In the genomic region with DNA sequence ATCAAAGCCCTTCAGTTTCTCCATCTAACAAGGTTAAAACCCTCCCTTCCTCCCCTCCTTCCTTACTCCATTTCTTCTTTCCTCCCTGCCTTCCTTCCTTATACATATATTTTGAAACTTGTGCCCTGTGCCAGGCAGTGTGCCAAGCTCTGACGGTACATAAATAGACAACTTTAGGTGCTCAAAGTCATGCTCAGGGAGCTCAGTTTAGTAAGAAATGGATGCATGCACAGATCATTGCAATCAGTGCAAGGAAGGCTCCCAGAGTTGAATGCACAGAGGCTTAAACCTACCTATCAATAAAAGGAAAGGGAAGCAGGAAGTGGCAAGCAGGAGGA, we compare ENCODE assay signal across 20 cellular contexts. TPM values are rescaled to one million over a fixed set of nuclear protein-coding genes. Genes with fewer than 3 reads are reported as not detected.
DNase-seq lines count a peak whose midpoint lies in the region; ATAC-seq and TF ChIP-seq lines count a peak whose summit lies in the region.
"Had no signal": no experiment of that assay in that cellular context is flagged by ENCODE, and none has a peak within 500 bp of the region (broad histone marks: within the 10 kb centered on the region; RNA-seq: fewer than 3 reads in every experiment).

No MANE protein-coding gene starts in this region.

- no peak for ATAC-seq in Right ventricle myocardium superior (ENCODE audit: poor library complexity)
- no peak for ATAC-seq in left lung
- ATAC-seq in gastrocnemius medialis: no peak
- no peak for ATAC-seq in aorta (ENCODE audit: low FRiP score)
- no peak for ATAC-seq in GM21381 (IDR thresholded peaks at IDR 0.05; ENCODE audit: unreplicated experiment)
- ATAC-seq: foreskin keratinocyte, K562 had no signal

- H3K27me3 ChIP-seq in left ventricle myocardium inferior (ENCODE audit: low read depth) (no peaks in the 10 kb centered on the region), left lung (no peaks in the 10 kb centered on the region), gastrocnemius medialis (no peaks in the 10 kb centered on the region), aorta (ENCODE audit: control insufficient read depth in 1 of 2, insufficient read depth in 2 of 2, low read length in 1 of 2) (no peaks in the 10 kb centered on the region)
- H3K27me3 ChIP-seq: foreskin keratinocyte, neutrophil, SJSA1 had no signal

- H3K36me3 ChIP-seq in left ventricle myocardium inferior: peaks cover 26% of the 10 kb centered on the region
- H3K36me3 ChIP-seq in left lung: no peaks in the 10 kb centered on the region
- H3K36me3 ChIP-seq in gastrocnemius medialis: peaks cover 0 to 3% of the 10 kb centered on the region in 2 donors
- peaks cover 0 to 2% of the 10 kb centered on the region in 2 donors for H3K36me3 ChIP-seq in aorta (ENCODE audit: control insufficient read depth in 1 of 2, insufficient read depth in 2 of 2, low read length in 1 of 2)
- H3K36me3 ChIP-seq: neutrophil, SJSA1 had no signal

- intact Hi-C loops in left ventricle myocardium inferior (cut with micrococcal nuclease) (no loop called here), Right ventricle myocardium superior (cut with DNase I) (no loop called here), left lung (cut with DNase I) (loop anchor here in 1 of 2 donors (10.0 kb wide), 1 partner anchor 483 kb away; no protein-coding TSS in a partner anchor), gastrocnemius medialis (cut with DNase I; ENCODE audit: low total_unique reads) (loop anchor here (5.0 kb wide), 1 partner anchor 95 kb away; a partner anchor contains a TSS), aorta (cut with DNase I) (loop anchor here in 1 of 2 donors (5.0 kb wide), 1 partner anchor 340 kb away; no protein-coding TSS in a partner anchor)

- no peak for TF ChIP-seq POLR2A in gastrocnemius medialis (IDR thresholded peaks at IDR 0.05)

- 1 to 3% methylated on average over 1 of the region's 1 CpG for WGBS in aorta, 2 donors

- no peak for TF ChIP-seq CTCF in left ventricle myocardium inferior (IDR thresholded peaks at IDR 0.05; ENCODE audit: borderline replicate concordance)
- no peak for TF ChIP-seq CTCF in left lung (IDR thresholded peaks at IDR 0.05)
- TF ChIP-seq CTCF in gastrocnemius medialis (IDR thresholded peaks at IDR 0.05 in 4 of 5, conservative IDR thresholded peaks at IDR 0.05 in 1 of 5): no peak

- H3K4me1 ChIP-seq in left ventricle myocardium inferior (peaks cover 88% of the 10 kb centered on the region), left lung (peaks cover 23 to 37% of the 10 kb centered on the region in 2 donors), gastrocnemius medialis (peaks cover 59 to 67% of the 10 kb centered on the region in 2 donors), aorta (ENCODE audit: control insufficient read depth in 1 of 2, insufficient read depth in 2 of 2, low read length in 2 of 2) (peaks cover 11 to 23% of the 10 kb centered on the region in 2 donors)
- H3K4me1 ChIP-seq: foreskin keratinocyte, SJSA1 had no signal

- DNase-seq in left ventricle myocardium inferior: no peak
- DNase-seq in Right ventricle myocardium superior: no peak
- no peak for DNase-seq in left lung
- no peak for DNase-seq in gastrocnemius medialis
- no peak for DNase-seq in aorta
- DNase-seq in NCI-H510A treated with DMSO at 0.1 percent for 48 hours (lab: John Stamatoyannopoulos, UW): no peak
- no peak for DNase-seq in NCI-H187 (lab: John Stamatoyannopoulos, UW)
- DNase-seq: activated CD4-positive, alpha-beta T cell treated with anti-CD3 and anti-CD28 coated beads for 48 hours; activated effector memory CD4-positive, alpha-beta T cell treated with Interleukin-2 at 50 U/mL for 16 hours; amygdala; CD4-positive, alpha-beta memory T cell; foreskin keratinocyte; midbrain; NCI-H1048; NCI-H524 had no signal

- H3K9me3 ChIP-seq in left ventricle myocardium inferior (replicated peaks) (no peaks in the 10 kb centered on the region), left lung (no peaks in the 10 kb centered on the region), gastrocnemius medialis (no peaks in the 10 kb centered on the region), aorta (ENCODE audit: control insufficient read depth, low read length) (no peaks in the 10 kb centered on the region)
- H3K9me3 ChIP-seq: neutrophil, SJSA1 had no signal

- in situ Hi-C loops in gastrocnemius medialis (cut with MboI; ENCODE audit: low sequenced_read_pairs in 4 of 4): loop anchor here in 3 of 4 donors (5.0 kb wide), 3 partner anchors 335 to 350 kb away; no protein-coding TSS in a partner anchor

- peak overlapping the region; percentile 0 for H3K4me3 ChIP-seq in left ventricle myocardium inferior
- H3K4me3 ChIP-seq in left lung: no peak overlapping the region
- no peak overlapping the region for H3K4me3 ChIP-seq in gastrocnemius medialis
- H3K4me3 ChIP-seq in aorta (ENCODE audit: low read length in 2 of 2): no peak overlapping the region
- H3K4me3 ChIP-seq: K562, SJSA1, skin epidermis had no signal

- H3K27ac ChIP-seq in left ventricle myocardium inferior (replicated peaks) (peak overlapping the region; percentile 90), left lung (peak overlapping the region; percentile 6 to 66), gastrocnemius medialis (peak overlapping the region; percentile 74 to 85 (median 82)), aorta (ENCODE audit: low read depth in 1 of 2, low read length in 2 of 2) (peak overlapping the region; percentile 55 to 95)
- H3K27ac ChIP-seq: foreskin keratinocyte, neutrophil, SJSA1 had no signal

RNA-seq across cellular contexts. Expression of a gene that starts 13.4 kb away (rescaled TPM):
- total RNA-seq in left ventricle myocardium inferior (26.5 TPM), Right ventricle myocardium superior (26.9 TPM), left lung (10 to 100 TPM; 23.5 to 25.1 TPM), gastrocnemius medialis (10 to 100 TPM; 31.7 to 52.2 (median 39.1) TPM), aorta (10 to 100 TPM; 50.8 to 91.2 TPM)
- 10 to 100 TPM in 1 of 2 donors, 1 to 10 TPM in 1; 4.0 to 41.9 TPM for polyA plus RNA-seq in aorta
- polyA plus RNA-seq: CD4-positive, alpha-beta memory T cell had no signal

Comparison
In these comparisons a context has a peak if more than half of its experiments do, and no peak if none do; other contexts are left out.
1. H3K27ac ChIP-seq: peak in every context shown above with its lines; median percentile 90 in left ventricle myocardium inferior; 82 in gastrocnemius medialis; 75 in aorta; 36 in left lung.